Comparison of ENCODE assay signal across 1 cellular context in genomic region chr6:41878961-41879405, GRCh38.
TF ChIP-seq lines count a peak whose summit lies in the region.

No MANE protein-coding gene starts in this region.

TF ChIP-seq in HepG2, 621 proteins besides CTCF, POLR2A, EP300 and RAD21 (continued from another document):
- TF ChIP-seq PRDM10 (CRISPR knock-in tag; IDR thresholded peaks at IDR 0.05; ENCODE audit: low read depth) (no peak), ZNF335 (CRISPR knock-in tag; IDR thresholded peaks at IDR 0.05) (no peak), SIN3B (IDR thresholded peaks at IDR 0.05; ENCODE audit: low read length) (no peak), ZMYM4 (CRISPR knock-in tag; IDR thresholded peaks at IDR 0.05) (no peak), CEBPG (CRISPR knock-in tag; IDR thresholded peaks at IDR 0.05) (peak; percentile 77), ZFAT (CRISPR knock-in tag; conservative IDR thresholded peaks at IDR 0.05) (no peak), ZBTB1 (CRISPR knock-in tag; IDR thresholded peaks at IDR 0.05; ENCODE audit: borderline replicate concordance) (no peak), PHF20 (CRISPR knock-in tag; IDR thresholded peaks at IDR 0.05) (no peak), NR3C1 (CRISPR knock-in tag; IDR thresholded peaks at IDR 0.05) (no peak)
